ENCODE assay signal across 22 cellular contexts in genomic region chr10:35237766-35238512, GRCh38.
"Had no signal": no experiment of that assay in that cellular context is flagged by ENCODE, and none has a peak within 500 bp of the region (broad histone marks: within the 10 kb centered on the region; RNA-seq: fewer than 3 reads in every experiment).

No MANE protein-coding gene starts in this region.

- H3K4me3 ChIP-seq: dorsolateral prefrontal cortex, heart right ventricle, mucosa of descending colon, psoas muscle, sigmoid colon, skin epidermis, stomach, thoracic aorta, transverse colon had no signal

- H3K36me3 ChIP-seq: heart right ventricle, sigmoid colon, stomach, thoracic aorta, transverse colon had no signal

- DNase-seq: cortex of kidney; dorsolateral prefrontal cortex; effector CD8-positive, alpha-beta T cell; heart right ventricle; hypothalamus; kidney glomerular epithelial cell; mucosa of descending colon; naive thymus-derived CD8-positive, alpha-beta T cell; psoas muscle; retina; sigmoid colon; stimulated activated CD4-positive, alpha-beta T cell treated with anti-CD3 and anti-CD28 coated beads, Interleukin-2, amount 100 ng/mL, for 24 hours; stimulated activated CD4-positive, alpha-beta T cell treated with anti-CD3 and anti-CD28 coated beads, Interleukin-4, amount 100 ng/mL, for 4 hours; stimulated activated naive CD4-positive, alpha-beta T cell; stomach; substantia nigra; transverse colon had no signal

- H3K27ac ChIP-seq: dorsolateral prefrontal cortex, heart right ventricle, psoas muscle, sigmoid colon, skin epidermis, stomach, thoracic aorta, transverse colon had no signal

- H3K9me3 Mint-ChIP-seq: naive thymus-derived CD8-positive, alpha-beta T cell had no signal

- ATAC-seq: heart right ventricle; mucosa of descending colon; naive thymus-derived CD8-positive, alpha-beta T cell; psoas muscle had no signal

- H3K4me3 Mint-ChIP-seq: naive thymus-derived CD8-positive, alpha-beta T cell had no signal

- H3K36me3 Mint-ChIP-seq: naive thymus-derived CD8-positive, alpha-beta T cell had no signal

- H3K27me3 ChIP-seq: dorsolateral prefrontal cortex, heart right ventricle, sigmoid colon, stomach, transverse colon had no signal

- H3K4me1 Mint-ChIP-seq: naive thymus-derived CD8-positive, alpha-beta T cell had no signal

- FAIRE-seq: frontal cortex, islet of Langerhans, urothelium cell line had no signal

- H3K9me3 ChIP-seq: heart right ventricle, mucosa of descending colon, psoas muscle, sigmoid colon, stomach, thoracic aorta, transverse colon had no signal

- H3K4me1 ChIP-seq: psoas muscle, sigmoid colon, stomach, transverse colon had no signal
